ENCODE assay signal across 8 cellular contexts in the genomic region with DNA sequence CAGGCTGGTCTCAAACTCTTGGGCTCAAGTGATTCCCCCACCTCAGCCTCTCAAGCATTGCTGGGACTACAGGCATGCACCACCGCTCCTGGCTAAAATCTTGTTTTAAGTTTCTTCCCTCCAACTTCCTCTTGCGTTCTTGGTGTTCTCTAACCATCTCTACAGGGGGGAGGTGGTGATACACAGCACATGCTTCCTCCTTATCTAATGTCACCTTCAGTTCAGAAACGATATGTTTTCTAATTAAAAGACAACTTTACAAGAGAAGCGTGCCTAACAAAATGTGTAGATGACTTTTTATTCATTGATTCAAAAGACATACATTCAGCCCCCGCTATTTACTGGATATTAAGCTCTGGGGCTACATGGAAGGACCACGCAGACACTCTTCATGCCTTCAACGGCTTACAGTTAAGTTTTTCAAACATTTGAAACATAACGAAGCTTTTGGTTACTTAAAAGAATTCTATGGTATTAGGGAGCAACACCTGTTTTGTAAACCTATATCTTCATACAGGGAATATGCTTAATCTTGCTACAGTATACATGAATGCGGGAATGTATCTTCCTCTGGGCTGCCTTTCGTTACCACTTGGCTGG. TPM values are rescaled to one million over a fixed set of nuclear protein-coding genes. Genes with fewer than 3 reads are reported as not detected.
DNase-seq lines count a peak whose midpoint lies in the region; ATAC-seq lines count a peak whose summit lies in the region.

No MANE protein-coding gene starts in this region.

- H3K27me3 ChIP-seq in CD8-positive, alpha-beta memory T cell (ENCODE audit: insufficient read depth, low read length, poor library complexity, severe bottlenecking), result no peaks in the 10 kb centered on the region
- H3K27me3 ChIP-seq in right cardiac atrium (ENCODE audit: control insufficient read depth, insufficient read depth) (no peaks in the 10 kb centered on the region), skeletal muscle satellite cell (ENCODE audit: control insufficient read depth, insufficient read depth, low read length) (no peaks in the 10 kb centered on the region)

- peak overlapping the region; percentile 97 to 100 (median 100) for H3K4me3 Mint-ChIP-seq in CD8-positive, alpha-beta memory T cell
- H3K4me3 Mint-ChIP-seq in activated CD8-positive, alpha-beta T cell treated with anti-CD3 and anti-CD28 coated beads, Interleukin-2, amount 10 ng/mL, durations not matched to agents 7 days and 5 days, result peak overlapping the region; percentile 99

- CTCF ChIA-PET in CD8-positive, alpha-beta memory T cell (lab: Charles Lee), result no interaction called here
- CTCF ChIA-PET in activated CD8-positive, alpha-beta T cell treated with anti-CD3 and anti-CD28 coated beads, Interleukin-2, amount 10 ng/mL, durations not matched to agents 7 days and 5 days (lab: Charles Lee), result interaction anchor here (0.7 to 1.2 kb wide), 3 partner anchors 86 to 604 kb away, joined by 3 to 4 read pairs (median 3); no protein-coding TSS in a partner anchor

- H3K36me3 ChIP-seq in CD8-positive, alpha-beta memory T cell (ENCODE audit: insufficient read depth, low read length), result peaks cover 5% of the 10 kb centered on the region
- H3K36me3 ChIP-seq in skeletal muscle satellite cell (ENCODE audit: insufficient read depth, low read length), result peaks cover 39% of the 10 kb centered on the region

- peaks cover 24 to 35% (median 33%) of the 10 kb centered on the region in 3 donors for H3K4me1 Mint-ChIP-seq in CD8-positive, alpha-beta memory T cell
- peaks cover 24% of the 10 kb centered on the region for H3K4me1 Mint-ChIP-seq in activated CD8-positive, alpha-beta T cell treated with anti-CD3 and anti-CD28 coated beads, Interleukin-2, amount 10 ng/mL, durations not matched to agents 7 days and 5 days (ENCODE audit: low read depth)

- H3K9ac ChIP-seq in skeletal muscle satellite cell (ENCODE audit: low read depth, low read length), result peak overlapping the region; percentile 94

- peaks cover 0 to 30% (median 5%) of the 10 kb centered on the region in 3 donors for H3K36me3 Mint-ChIP-seq in CD8-positive, alpha-beta memory T cell
- peaks cover 21% of the 10 kb centered on the region for H3K36me3 Mint-ChIP-seq in activated CD8-positive, alpha-beta T cell treated with anti-CD3 and anti-CD28 coated beads, Interleukin-2, amount 10 ng/mL, durations not matched to agents 7 days and 5 days (ENCODE audit: low read depth)

- peaks cover 0 to 2% (median 0%) of the 10 kb centered on the region in 5 donors for H3K9me3 Mint-ChIP-seq in CD8-positive, alpha-beta memory T cell
- H3K9me3 Mint-ChIP-seq in activated CD8-positive, alpha-beta T cell treated with anti-CD3 and anti-CD28 coated beads, Interleukin-2, amount 10 ng/mL, durations not matched to agents 7 days and 5 days (ENCODE audit: insufficient read depth), result no peaks in the 10 kb centered on the region

- peak overlapping the region; percentile 94 for H3K4me2 ChIP-seq in skeletal muscle satellite cell (ENCODE audit: low read length)

- 15% methylated on average over 10 of the region's 10 CpGs for whole genome bisulfite sequencing in right cardiac atrium

- ATAC-seq in GM19397 (IDR thresholded peaks at IDR 0.05; ENCODE audit: unreplicated experiment) (peak; percentile 23), HG03575 (IDR thresholded peaks at IDR 0.05; ENCODE audit: extremely low read depth, insufficient number of reproducible peaks, low FRiP score, unreplicated experiment) (peak; percentile 48), right cardiac atrium (no peak)
- ATAC-seq in activated CD8-positive, alpha-beta T cell treated with anti-CD3 and anti-CD28 coated beads, Interleukin-2, amount 10 ng/mL, durations not matched to agents 7 days and 5 days, result peak; percentile 13

- peaks cover 11% of the 10 kb centered on the region for H3K4me1 ChIP-seq in CD8-positive, alpha-beta memory T cell (ENCODE audit: insufficient read depth, low read length)
- H3K4me1 ChIP-seq in right cardiac atrium (ENCODE audit: control insufficient read depth, insufficient read depth, low read length) (peaks cover 4% of the 10 kb centered on the region), skeletal muscle satellite cell (ENCODE audit: control insufficient read depth, insufficient read depth, low read length) (peaks cover 7% of the 10 kb centered on the region)

- peak overlapping the region; percentile 92 to 100 (median 99) for H3K27ac Mint-ChIP-seq in CD8-positive, alpha-beta memory T cell
- H3K27ac Mint-ChIP-seq in activated CD8-positive, alpha-beta T cell treated with anti-CD3 and anti-CD28 coated beads, Interleukin-2, amount 10 ng/mL, durations not matched to agents 7 days and 5 days, result peak overlapping the region; percentile 99

- intact Hi-C loops in right cardiac atrium (cut with DNase I), result no loop called here

- no peaks in the 10 kb centered on the region for H3K9me3 ChIP-seq in CD8-positive, alpha-beta memory T cell (ENCODE audit: low read length)
- H3K9me3 ChIP-seq in right cardiac atrium (ENCODE audit: control insufficient read depth, low read length) (no peaks in the 10 kb centered on the region), skeletal muscle satellite cell (replicated peaks; ENCODE audit: low read length) (no peaks in the 10 kb centered on the region)

- H3K27ac ChIP-seq in CD8-positive, alpha-beta memory T cell (ENCODE audit: low read depth, low read length), result peak overlapping the region; percentile 74
- peak overlapping the region; percentile 96 for H3K27ac ChIP-seq in right cardiac atrium (ENCODE audit: low read length)

- H3K27me3 Mint-ChIP-seq in CD8-positive, alpha-beta memory T cell, result peaks cover 0 to 2% of the 10 kb centered on the region in 2 donors
- H3K27me3 Mint-ChIP-seq in activated CD8-positive, alpha-beta T cell treated with anti-CD3 and anti-CD28 coated beads, Interleukin-2, amount 10 ng/mL, durations not matched to agents 7 days and 5 days (ENCODE audit: low read depth), result no peaks in the 10 kb centered on the region

- H3K4me3 ChIP-seq in CD8-positive, alpha-beta memory T cell (ENCODE audit: low read length), result peak overlapping the region; percentile 69
- peak overlapping the region; percentile 83 for H3K4me3 ChIP-seq in right cardiac atrium (ENCODE audit: low read length)
- peak overlapping the region; percentile 92 for H3K4me3 ChIP-seq in skeletal muscle satellite cell (ENCODE audit: low read length)

- DNase-seq in CD8-positive, alpha-beta memory T cell, result peak in 2 of 5 donors; percentile 9 to 27
- DNase-seq in activated CD8-positive, alpha-beta T cell treated with anti-CD3 and anti-CD28 coated beads, Interleukin-2, amount 10 ng/mL, durations not matched to agents 7 days and 5 days, result peak; percentile 24
- no peak for DNase-seq in right cardiac atrium
- DNase-seq in activated gamma-delta T cell (lab: John Stamatoyannopoulos, UW), result no peak
- no peak for DNase-seq in amniotic stem cell (lab: John Stamatoyannopoulos, UW)

- POLR2A ChIA-PET in CD8-positive, alpha-beta memory T cell (lab: Charles Lee), result interaction anchor here (1.0 kb wide), 1 partner anchor 155 kb away, joined by 3 read pairs; no protein-coding TSS in a partner anchor
- POLR2A ChIA-PET in activated CD8-positive, alpha-beta T cell treated with anti-CD3 and anti-CD28 coated beads, Interleukin-2, amount 10 ng/mL, durations not matched to agents 7 days and 5 days (lab: Charles Lee), result interaction anchor here (1.0 kb wide), 2 partner anchors 15 to 98 kb away, joined by 3 read pairs; no protein-coding TSS in a partner anchor

RNA-seq across cellular contexts. Expression of a gene that starts 0.9 kb away (rescaled TPM):
- total RNA-seq in CD8-positive, alpha-beta memory T cell, result 10 to 100 TPM; 61.1 to 62.2 TPM
- polyA plus RNA-seq in CD8-positive, alpha-beta memory T cell, result 22.1 TPM
- total RNA-seq in activated CD8-positive, alpha-beta T cell treated with anti-CD3 and anti-CD28 coated beads, Interleukin-2, amount 10 ng/mL, durations not matched to agents 7 days and 5 days, result 10 to 100 TPM; 35.4 to 36.7 TPM
- total RNA-seq in right cardiac atrium, result 100 to 1,000 TPM in 2 of 4 donors, 10 to 100 TPM in 2; 91.4 to 117 (median 102) TPM
- polyA plus RNA-seq in right cardiac atrium, result 53.7 TPM
- 46.4 and 56.1 TPM in 2 replicates for total RNA-seq in skeletal muscle satellite cell (2012; rRNA removed)

RNA-seq across cellular contexts. Expression of a gene that starts 49.5 kb away (rescaled TPM):
- under 1 TPM; 0.38 to 0.57 TPM for total RNA-seq in CD8-positive, alpha-beta memory T cell
- polyA plus RNA-seq in CD8-positive, alpha-beta memory T cell, result not detected
- total RNA-seq in activated CD8-positive, alpha-beta T cell treated with anti-CD3 and anti-CD28 coated beads, Interleukin-2, amount 10 ng/mL, durations not matched to agents 7 days and 5 days, result under 1 TPM; 0.24 to 0.76 TPM
- total RNA-seq in right cardiac atrium, result 1 to 10 TPM; 1.2 to 1.8 (median 1.6) TPM
- polyA plus RNA-seq in right cardiac atrium, result 1.8 TPM
- total RNA-seq in skeletal muscle satellite cell (2012; rRNA removed), result 2.0 and 2.2 TPM in 2 replicates

RNA-seq across cellular contexts. Expression of a gene that starts 49.8 kb away (rescaled TPM):
- 10 to 100 TPM; 22.0 to 22.6 TPM for total RNA-seq in CD8-positive, alpha-beta memory T cell
- polyA plus RNA-seq in CD8-positive, alpha-beta memory T cell, result 13.4 TPM
- 10 to 100 TPM; 17.1 to 22.9 TPM for total RNA-seq in activated CD8-positive, alpha-beta T cell treated with anti-CD3 and anti-CD28 coated beads, Interleukin-2, amount 10 ng/mL, durations not matched to agents 7 days and 5 days
- total RNA-seq in right cardiac atrium, result 1 to 10 TPM; 8.0 to 9.8 (median 8.3) TPM
- polyA plus RNA-seq in right cardiac atrium, result 5.0 TPM
- 19.0 and 24.8 TPM in 2 replicates for total RNA-seq in skeletal muscle satellite cell (2012; rRNA removed)

Comparison
In these comparisons a context has a peak if more than half of its experiments do, and no peak if none do; other contexts are left out.
1. ATAC-seq: peak in GM19397 (single experiment), HG03575 (single experiment) and activated CD8-positive, alpha-beta T cell treated with anti-CD3 and anti-CD28 coated beads, Interleukin-2, amount 10 ng/mL, durations not matched to agents 7 days and 5 days (single experiment); none in right cardiac atrium (0 of 2).
2. Peak in every context shown above with its lines, with median percentiles within 50 percentile points of each other: H3K4me3 ChIP-seq.